In genomic region chr2:127721311-127721977, GRCh38 we compare ENCODE assay signal across 15 cellular contexts. TPM values are rescaled to one million over a fixed set of nuclear protein-coding genes. Genes with fewer than 3 reads are reported as not detected.
DNase-seq lines count a peak whose midpoint lies in the region; FAIRE-seq and TF ChIP-seq lines count a peak whose summit lies in the region.
"Had no signal": no experiment of that assay in that cellular context is flagged by ENCODE, and none has a peak within 500 bp of the region (broad histone marks: within the 10 kb centered on the region; RNA-seq: fewer than 3 reads in every experiment).

No MANE protein-coding gene starts in this region.

- H3K79me2 ChIP-seq in PC-9 (ENCODE audit: low read depth) = no peaks in the 10 kb centered on the region

- H3K4me1 ChIP-seq in PC-9 (replicated peaks; ENCODE audit: insufficient read depth) (peaks cover 12% of the 10 kb centered on the region), small intestine (ENCODE audit: control insufficient read depth in 2 of 2, insufficient read depth in 1 of 2, low read depth in 1 of 2, low read length in 1 of 2) (no peaks in the 10 kb centered on the region)
- H3K4me1 ChIP-seq: suprapubic skin had no signal

- FAIRE-seq in small intestine (lab: Jason Lieb, UNC) = no peak
- FAIRE-seq: A204.1 had no signal

- POLR2A ChIA-PET in PC-9 (lab: Charles Lee; ENCODE audit: unreplicated experiment) = no interaction called here

- WGBS in small intestine, 3 donors = 85 to 89% (median 86%) methylated on average over 6 of the region's 6 CpGs

- peak; percentile 29 for DNase-seq in activated CD4-positive, alpha-beta T cell treated with anti-CD3 and anti-CD28 coated beads, Interleukin-2, amount 10 ng/mL, durations not matched to agents 24 days and 14 days
- no peak for DNase-seq in activated CD4-positive, alpha-beta T cell treated with anti-CD3 and anti-CD28 coated beads for 1 hour
- DNase-seq in PC-9 = peak; percentile 55 to 58
- no peak for DNase-seq in endothelial cell (ENCODE audit: low spot score)
- DNase-seq in retinal pigment epithelial cell (ENCODE audit: low read depth) = peak; percentile 31
- DNase-seq in activated CD8-positive, alpha-beta memory T cell treated with anti-CD3 and anti-CD28 coated beads, Interleukin-2, amount 50 U/mL, for 48 hours = no peak
- no peak for DNase-seq in small intestine
- DNase-seq in activated effector memory CD4-positive, alpha-beta T cell treated with anti-CD3 and anti-CD28 coated beads, Interleukin-2, amount 50 U/mL, for 16 hours = no peak
- DNase-seq: KG1, NCI-H1694, NCI-H526 treated with DMSO at 0.1 percent for 48 hours, occipital lobe had no signal

- H3K9me3 Mint-ChIP-seq in activated CD4-positive, alpha-beta T cell treated with anti-CD3 and anti-CD28 coated beads, Interleukin-2, amount 10 ng/mL, durations not matched to agents 24 days and 14 days = no peaks in the 10 kb centered on the region
- no peaks in the 10 kb centered on the region for H3K9me3 Mint-ChIP-seq in endothelial cell (ENCODE audit: unreplicated experiment)

- H3K27ac Mint-ChIP-seq in activated CD4-positive, alpha-beta T cell treated with anti-CD3 and anti-CD28 coated beads, Interleukin-2, amount 10 ng/mL, durations not matched to agents 24 days and 14 days = no peak overlapping the region
- peak overlapping the region; percentile 64 for H3K27ac Mint-ChIP-seq in endothelial cell (ENCODE audit: unreplicated experiment)

- H3K27ac ChIP-seq in PC-9 (peak overlapping the region; percentile 56), small intestine (ENCODE audit: low read depth in 1 of 2, low read length in 1 of 2) (no peak overlapping the region)
- H3K27ac ChIP-seq: coronary artery, suprapubic skin had no signal

- no peaks in the 10 kb centered on the region for H3K27me3 Mint-ChIP-seq in activated CD4-positive, alpha-beta T cell treated with anti-CD3 and anti-CD28 coated beads, Interleukin-2, amount 10 ng/mL, durations not matched to agents 24 days and 14 days
- peaks cover 2% of the 10 kb centered on the region for H3K27me3 Mint-ChIP-seq in endothelial cell (ENCODE audit: unreplicated experiment)

- H3K36me3 ChIP-seq in PC-9 (ENCODE audit: low read depth) (peaks cover 46% of the 10 kb centered on the region), small intestine (ENCODE audit: control insufficient read depth in 2 of 2, insufficient read depth in 2 of 2, low read length in 2 of 2) (peaks cover 16 to 26% of the 10 kb centered on the region in 2 donors)

- intact Hi-C loops in activated CD4-positive, alpha-beta T cell treated with anti-CD3 and anti-CD28 coated beads, Interleukin-2, amount 10 ng/mL, durations not matched to agents 24 days and 14 days (cut with micrococcal nuclease) = no loop called here
- intact Hi-C loops in PC-9 (cut with micrococcal nuclease; ENCODE audit: unreplicated experiment) = loop anchor here (1.0 kb wide), 1 partner anchor 49 kb away; no protein-coding TSS in a partner anchor

- peaks cover 5% of the 10 kb centered on the region for H3K4me1 Mint-ChIP-seq in activated CD4-positive, alpha-beta T cell treated with anti-CD3 and anti-CD28 coated beads, Interleukin-2, amount 10 ng/mL, durations not matched to agents 24 days and 14 days
- H3K4me1 Mint-ChIP-seq in endothelial cell (ENCODE audit: unreplicated experiment) = peaks cover 9% of the 10 kb centered on the region

- no peak overlapping the region for H2AFZ ChIP-seq in PC-9

- H3K27me3 ChIP-seq in PC-9 (ENCODE audit: insufficient read depth, low read depth) = no peaks in the 10 kb centered on the region
- no peaks in the 10 kb centered on the region for H3K27me3 ChIP-seq in small intestine (ENCODE audit: control insufficient read depth in 2 of 2, insufficient read depth in 2 of 2, low read length in 2 of 2)
- H3K27me3 ChIP-seq: suprapubic skin had no signal

- peaks cover 5% of the 10 kb centered on the region; the same call in 1 of the 2 replicates for H4K20me1 ChIP-seq in PC-9 (ENCODE audit: insufficient read depth)

- no peak overlapping the region for H3K4me3 Mint-ChIP-seq in activated CD4-positive, alpha-beta T cell treated with anti-CD3 and anti-CD28 coated beads, Interleukin-2, amount 10 ng/mL, durations not matched to agents 24 days and 14 days
- peak overlapping the region; percentile 67 for H3K4me3 Mint-ChIP-seq in endothelial cell (ENCODE audit: unreplicated experiment)

- no peaks in the 10 kb centered on the region for H3K9me2 ChIP-seq in PC-9 (ENCODE audit: insufficient read depth)

- CTCF ChIA-PET in PC-9 (lab: Charles Lee) = no interaction called here

- TF ChIP-seq CTCF in PC-9 (conservative IDR thresholded peaks at IDR 0.05) (no peak), endothelial cell (IDR thresholded peaks at IDR 0.05; ENCODE audit: unreplicated experiment) (no peak), retinal pigment epithelial cell (conservative IDR thresholded peaks at IDR 0.05; ENCODE audit: low read depth, low read length) (no peak)

- H3K9me3 ChIP-seq in PC-9 (ENCODE audit: insufficient read depth, low read depth) (no peaks in the 10 kb centered on the region), small intestine (ENCODE audit: control insufficient read depth, low read depth) (no peaks in the 10 kb centered on the region)
- H3K9me3 ChIP-seq: suprapubic skin had no signal

- no TSS peak for BruUV-seq in PC-9 (replicated peaks; lab: Mats Ljungman, UMichigan)

- peaks cover 12% of the 10 kb centered on the region for H3F3A ChIP-seq in PC-9 (ENCODE audit: insufficient read depth, low read depth)

- H3K4me3 ChIP-seq in PC-9 (no peak overlapping the region), retinal pigment epithelial cell (ENCODE audit: low read length) (no peak overlapping the region), small intestine (ENCODE audit: low read depth in 1 of 2, low read length in 2 of 2) (no peak overlapping the region)
- H3K4me3 ChIP-seq: coronary artery, suprapubic skin had no signal

- H3K4me2 ChIP-seq in PC-9 = no peak overlapping the region

- H3K36me3 Mint-ChIP-seq in activated CD4-positive, alpha-beta T cell treated with anti-CD3 and anti-CD28 coated beads, Interleukin-2, amount 10 ng/mL, durations not matched to agents 24 days and 14 days (ENCODE audit: low read depth) = peaks cover 51% of the 10 kb centered on the region
- H3K36me3 Mint-ChIP-seq in endothelial cell (ENCODE audit: low read depth, unreplicated experiment) = peaks cover 23% of the 10 kb centered on the region

RNA-seq across cellular contexts. Expression of gene SFT2D3, which starts 20.1 kb away (rescaled TPM):
- total RNA-seq in activated CD4-positive, alpha-beta T cell treated with anti-CD3 and anti-CD28 coated beads, Interleukin-2, amount 10 ng/mL, durations not matched to agents 24 days and 14 days = 5.9 and 6.3 TPM in 2 replicates
- total RNA-seq in PC-9 (2021) = 7.3 and 8.4 TPM in 2 replicates
- total RNA-seq in endothelial cell (ENCODE audit: unreplicated experiment) = 4.9 TPM
- 1 to 10 TPM; 3.8 to 7.4 (median 4.7) TPM for polyA plus RNA-seq in small intestine

RNA-seq across cellular contexts. Expression of gene LIMS2, which starts 46.1 kb away (rescaled TPM):
- total RNA-seq in activated CD4-positive, alpha-beta T cell treated with anti-CD3 and anti-CD28 coated beads, Interleukin-2, amount 10 ng/mL, durations not matched to agents 24 days and 14 days = 7.2 and 8.4 TPM in 2 replicates
- 1.4 and 2.5 TPM in 2 replicates for total RNA-seq in PC-9 (2021)
- total RNA-seq in endothelial cell (ENCODE audit: unreplicated experiment) = 3.8 TPM
- polyA plus RNA-seq in small intestine = 10 to 100 TPM in 2 of 3 donors, 1 to 10 TPM in 1; 2.2 to 39.5 (median 10.8) TPM

Comparison
In these comparisons a context has a peak if more than half of its experiments do, and no peak if none do; other contexts are left out.
1. DNase-seq: peak in activated CD4-positive, alpha-beta T cell treated with anti-CD3 and anti-CD28 coated beads, Interleukin-2, amount 10 ng/mL, durations not matched to agents 24 days and 14 days (single experiment), PC-9 (2 of 2) and retinal pigment epithelial cell (single experiment); none in activated CD4-positive, alpha-beta T cell treated with anti-CD3 and anti-CD28 coated beads for 1 hour (single experiment), endothelial cell (single experiment), activated CD8-positive, alpha-beta memory T cell treated with anti-CD3 and anti-CD28 coated beads, Interleukin-2, amount 50 U/mL, for 48 hours (single experiment), small intestine (single experiment) and activated effector memory CD4-positive, alpha-beta T cell treated with anti-CD3 and anti-CD28 coated beads, Interleukin-2, amount 50 U/mL, for 16 hours (single experiment).